Comparison of ENCODE assay signal across 13 cellular contexts in genomic region chr7:75967055-75967454, GRCh38. TPM values are rescaled to one million over a fixed set of nuclear protein-coding genes. Genes with fewer than 3 reads are reported as not detected.
DNase-seq lines count a peak whose midpoint lies in the region; TF ChIP-seq lines count a peak whose summit lies in the region.
"Had no signal": no experiment of that assay in that cellular context is flagged by ENCODE, and none has a peak within 500 bp of the region (broad histone marks: within the 10 kb centered on the region; RNA-seq: fewer than 3 reads in every experiment).

No MANE protein-coding gene starts in this region.

- no peaks in the 10 kb centered on the region for H3K9me2 ChIP-seq in hepatocyte (replicated peaks; ENCODE audit: insufficient read depth)

- H3K79me2 ChIP-seq in hepatocyte (peaks cover 12% of the 10 kb centered on the region), parathyroid adenoma (peaks cover 45% of the 10 kb centered on the region)

- H3K27ac ChIP-seq in hepatocyte (peak overlapping the region; percentile 45), parathyroid adenoma (peak overlapping the region; percentile 49), urinary bladder (ENCODE audit: low read depth) (peak overlapping the region; percentile 69)
- H3K27ac ChIP-seq: epithelial cell of prostate had no signal

- H3K36me3 ChIP-seq in hepatocyte (replicated peaks; ENCODE audit: insufficient read depth, low read depth) (no peaks in the 10 kb centered on the region), parathyroid adenoma (ENCODE audit: control insufficient read depth, insufficient read depth, low read length) (no peaks in the 10 kb centered on the region), urinary bladder (ENCODE audit: insufficient read depth) (no peaks in the 10 kb centered on the region)

- CTCF ChIA-PET in activated naive CD4-positive, alpha-beta T cell treated with anti-CD3 and anti-CD28 coated beads for 36 hours (lab: Charles Lee), result interaction anchor here (1.4 kb wide), 1 partner anchor 54 kb away, joined by 3 read pairs; no protein-coding TSS in a partner anchor

- WGBS in hepatocyte (ENCODE audit: low lambda C conversion rate, missing lambda C conversion rate), result 97% methylated on average over 11 of the region's 11 CpGs
- 80% methylated on average over 11 of the region's 11 CpGs for WGBS in urinary bladder

- H3K9me3 Mint-ChIP-seq in dendritic cell treated with granulocyte-macrophage colony-stimulating factor and Interleukin-4, amounts not matched to agents 40 ng/mL and 50 ng/mL, for 4 days, result no peaks in the 10 kb centered on the region
- no peaks in the 10 kb centered on the region for H3K9me3 Mint-ChIP-seq in activated naive CD4-positive, alpha-beta T cell treated with anti-CD3 and anti-CD28 coated beads for 36 hours

- no peak overlapping the region for H2AFZ ChIP-seq in hepatocyte
- no peak overlapping the region for H2AFZ ChIP-seq in parathyroid adenoma

- peaks cover 83% of the 10 kb centered on the region for H3K36me3 Mint-ChIP-seq in dendritic cell treated with granulocyte-macrophage colony-stimulating factor and Interleukin-4, amounts not matched to agents 40 ng/mL and 50 ng/mL, for 4 days (ENCODE audit: low read depth)
- peaks cover 4% of the 10 kb centered on the region for H3K36me3 Mint-ChIP-seq in activated naive CD4-positive, alpha-beta T cell treated with anti-CD3 and anti-CD28 coated beads for 36 hours (ENCODE audit: low read depth)

- no peak overlapping the region for H3K4me3 ChIP-seq in hepatocyte
- no peak overlapping the region for H3K4me3 ChIP-seq in parathyroid adenoma (ENCODE audit: low read depth, low read length)
- H3K4me3 ChIP-seq in urinary bladder (ENCODE audit: low read depth, low read length), result no peak overlapping the region

- H4K20me1 ChIP-seq in hepatocyte (ENCODE audit: insufficient read depth, poor library complexity, severe bottlenecking), result no peaks in the 10 kb centered on the region

- H3K27ac Mint-ChIP-seq in dendritic cell treated with granulocyte-macrophage colony-stimulating factor and Interleukin-4, amounts not matched to agents 40 ng/mL and 50 ng/mL, for 4 days, result peak overlapping the region; percentile 27
- no peak overlapping the region for H3K27ac Mint-ChIP-seq in activated naive CD4-positive, alpha-beta T cell treated with anti-CD3 and anti-CD28 coated beads for 36 hours

- no peaks in the 10 kb centered on the region for H3K27me3 ChIP-seq in hepatocyte
- H3K27me3 ChIP-seq in parathyroid adenoma (ENCODE audit: control insufficient read depth, insufficient read depth, low read length), result no peaks in the 10 kb centered on the region

- DNase-seq in hepatocyte (ENCODE audit: low spot score) (no peak), NCI-H774 (lab: John Stamatoyannopoulos, UW) (no peak), germinal center (ENCODE audit: low spot score) (no peak), dedifferentiated amniotic fluid mesenchymal stem cell (ENCODE audit: extremely low spot score) (no peak)
- no peak for DNase-seq in activated naive CD4-positive, alpha-beta T cell treated with anti-CD3 and anti-CD28 coated beads for 36 hours
- DNase-seq: activated CD4-positive, alpha-beta T cell treated with anti-CD3 and anti-CD28 coated beads, Interleukin-2, amount 50 U/mL, for 4 hours; NCI-H1930; NCI-H82; stimulated activated naive CD4-positive, alpha-beta T cell had no signal

- H3K4me2 ChIP-seq in hepatocyte (no peak overlapping the region), parathyroid adenoma (ENCODE audit: low read length) (no peak overlapping the region)

- peaks cover 7% of the 10 kb centered on the region for H3K27me3 Mint-ChIP-seq in dendritic cell treated with granulocyte-macrophage colony-stimulating factor and Interleukin-4, amounts not matched to agents 40 ng/mL and 50 ng/mL, for 4 days
- H3K27me3 Mint-ChIP-seq in activated naive CD4-positive, alpha-beta T cell treated with anti-CD3 and anti-CD28 coated beads for 36 hours (ENCODE audit: low read depth), result no peaks in the 10 kb centered on the region

- H3K4me3 Mint-ChIP-seq in dendritic cell treated with granulocyte-macrophage colony-stimulating factor and Interleukin-4, amounts not matched to agents 40 ng/mL and 50 ng/mL, for 4 days, result no peak overlapping the region
- H3K4me3 Mint-ChIP-seq in activated naive CD4-positive, alpha-beta T cell treated with anti-CD3 and anti-CD28 coated beads for 36 hours, result no peak overlapping the region

- H3K9me3 ChIP-seq in hepatocyte (ENCODE audit: low read depth) (no peaks in the 10 kb centered on the region), parathyroid adenoma (ENCODE audit: control insufficient read depth, low read length) (no peaks in the 10 kb centered on the region)

- intact Hi-C loops in dendritic cell treated with granulocyte-macrophage colony-stimulating factor and Interleukin-4, amounts not matched to agents 40 ng/mL and 50 ng/mL, for 4 days (cut with micrococcal nuclease), result no loop called here
- intact Hi-C loops in activated naive CD4-positive, alpha-beta T cell treated with anti-CD3 and anti-CD28 coated beads for 36 hours (cut with micrococcal nuclease), result no loop called here

- H3K9ac ChIP-seq in parathyroid adenoma, result no peak overlapping the region

- H3K4me1 Mint-ChIP-seq in dendritic cell treated with granulocyte-macrophage colony-stimulating factor and Interleukin-4, amounts not matched to agents 40 ng/mL and 50 ng/mL, for 4 days (ENCODE audit: low read depth), result peaks cover 70% of the 10 kb centered on the region
- H3K4me1 Mint-ChIP-seq in activated naive CD4-positive, alpha-beta T cell treated with anti-CD3 and anti-CD28 coated beads for 36 hours (ENCODE audit: low read depth), result no peaks in the 10 kb centered on the region

- peaks cover 13% of the 10 kb centered on the region for H3K4me1 ChIP-seq in hepatocyte (ENCODE audit: insufficient read depth)
- H3K4me1 ChIP-seq in parathyroid adenoma, result peaks cover 14% of the 10 kb centered on the region
- H3K4me1 ChIP-seq in urinary bladder (ENCODE audit: insufficient read depth), result no peaks in the 10 kb centered on the region

- TF ChIP-seq CTCF in hepatocyte (IDR thresholded peaks at IDR 0.05; ENCODE audit: poor library complexity) (no peak), parathyroid adenoma (IDR thresholded peaks at IDR 0.05) (no peak)

RNA-seq across cellular contexts. Expression of gene TMEM120A, which starts 27.3 kb away (rescaled TPM):
- total RNA-seq in hepatocyte (40.6 and 50.7 TPM in 2 replicates), urinary bladder (17.8 TPM)
- polyA plus RNA-seq in hepatocyte (91.1 and 99.5 TPM in 2 replicates), urinary bladder (90.2 TPM)
- total RNA-seq in activated naive CD4-positive, alpha-beta T cell treated with anti-CD3 and anti-CD28 coated beads for 36 hours, result 10 to 100 TPM; 17.0 to 22.4 TPM

RNA-seq across cellular contexts. Expression of gene POR, which starts 52.1 kb away (rescaled TPM):
- total RNA-seq in hepatocyte (102 and 106 TPM in 2 replicates), urinary bladder (33.2 TPM)
- polyA plus RNA-seq in hepatocyte (212 and 220 TPM in 2 replicates), urinary bladder (103 TPM)
- total RNA-seq in activated naive CD4-positive, alpha-beta T cell treated with anti-CD3 and anti-CD28 coated beads for 36 hours, result 10 to 100 TPM; 22.9 to 26.0 TPM
